ENCODE assay signal across 14 cellular contexts in the genomic region with DNA sequence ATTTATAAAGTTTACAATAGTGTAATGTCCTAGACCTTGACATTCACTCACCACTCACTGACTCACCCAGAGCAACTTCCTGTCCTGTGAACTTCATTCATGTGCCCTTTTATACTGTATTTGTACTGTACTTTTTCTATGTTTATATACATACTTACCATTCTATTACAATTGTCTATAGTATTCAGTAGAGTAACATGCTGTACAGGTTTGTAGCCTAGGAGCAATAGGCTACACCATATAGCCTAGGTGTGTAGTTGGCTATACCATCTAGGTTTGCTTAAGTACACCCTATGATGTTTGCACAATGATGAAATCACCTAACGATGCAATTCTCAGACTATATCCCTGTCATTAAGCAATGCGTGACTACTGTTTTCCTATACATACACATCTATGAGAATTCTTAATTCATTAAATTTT. TPM values are rescaled to one million over a fixed set of nuclear protein-coding genes. Genes with fewer than 3 reads are reported as not detected.
DNase-seq lines count a peak whose midpoint lies in the region; ATAC-seq and TF ChIP-seq lines count a peak whose summit lies in the region.
"Had no signal": no experiment of that assay in that cellular context is flagged by ENCODE, and none has a peak within 500 bp of the region (broad histone marks: within the 10 kb centered on the region; RNA-seq: fewer than 3 reads in every experiment).

No MANE protein-coding gene starts in this region.

- DNase-seq in activated naive CD8-positive, alpha-beta T cell treated with anti-CD3 and anti-CD28 coated beads, Interleukin-2, amount 10 ng/mL, durations not matched to agents 7 days and 5 days = no peak
- DNase-seq in activated naive CD8-positive, alpha-beta T cell treated with anti-CD3 and anti-CD28 coated beads for 36 hours = no peak
- DNase-seq in RKO (ENCODE audit: low spot score) (peak; percentile 58), epithelial cell of esophagus (ENCODE audit: low read depth) (peak; percentile 89), left cardiac atrium (no peak)
- no peak for DNase-seq in stimulated activated naive CD8-positive, alpha-beta T cell treated with anti-CD3 and anti-CD28 coated beads, Interleukin-15, Interleukin-2, amounts not matched to agents 100 U/mL and 50 U/mL, for 24 hours
- DNase-seq: activated CD4-positive, alpha-beta T cell treated with anti-CD3 and anti-CD28 coated beads, Interleukin-2, amount 50 U/mL, for 48 hours; activated naive CD4-positive, alpha-beta T cell treated with anti-CD3 and anti-CD28 coated beads, Interleukin-2, amount 10 ng/mL, durations not matched to agents 7 days and 5 days; GF-D8; NCI-H1694; stimulated activated naive B cell treated with anti-CD40 and anti-IgM and Interleukin-4, amounts not matched to agents 10 μg/mL and 1 μg/mL and 100 μg/mL, for 72 hours; T-helper 17 cell had no signal

- no peaks in the 10 kb centered on the region for H3K4me1 Mint-ChIP-seq in activated naive CD8-positive, alpha-beta T cell treated with anti-CD3 and anti-CD28 coated beads, Interleukin-2, amount 10 ng/mL, durations not matched to agents 7 days and 5 days
- no peaks in the 10 kb centered on the region for H3K4me1 Mint-ChIP-seq in activated naive CD8-positive, alpha-beta T cell treated with anti-CD3 and anti-CD28 coated beads for 36 hours
- H3K4me1 Mint-ChIP-seq: activated naive CD4-positive, alpha-beta T cell treated with anti-CD3 and anti-CD28 coated beads, Interleukin-2, amount 10 ng/mL, durations not matched to agents 7 days and 5 days; stimulated activated naive B cell treated with anti-CD40 and anti-IgM and Interleukin-4, amounts not matched to agents 10 μg/mL and 1 μg/mL and 100 μg/mL, for 72 hours had no signal

- TF ChIP-seq CTCF in epithelial cell of esophagus (IDR thresholded peaks at IDR 0.05; ENCODE audit: insufficient read depth, low read depth, low read length, missing control alignments) = no peak

- peak; percentile 54 for ATAC-seq in activated naive CD8-positive, alpha-beta T cell treated with anti-CD3 and anti-CD28 coated beads, Interleukin-2, amount 10 ng/mL, durations not matched to agents 7 days and 5 days (ENCODE audit: low read depth)
- peak; percentile 72 for ATAC-seq in stimulated activated naive CD8-positive, alpha-beta T cell treated with anti-CD3 and anti-CD28 coated beads, Interleukin-15, Interleukin-2, amounts not matched to agents 100 U/mL and 50 U/mL, for 24 hours
- ATAC-seq in HG03196 (IDR thresholded peaks at IDR 0.05; ENCODE audit: unreplicated experiment) = no peak
- ATAC-seq in left cardiac atrium = no peak
- no peak for ATAC-seq in GM19351 (IDR thresholded peaks at IDR 0.05; ENCODE audit: unreplicated experiment)
- ATAC-seq: stimulated activated naive B cell treated with anti-CD40 and anti-IgM and Interleukin-4, amounts not matched to agents 10 μg/mL and 1 μg/mL and 100 μg/mL, for 72 hours; T-helper 17 cell had no signal

- H3K4me3 Mint-ChIP-seq in activated naive CD8-positive, alpha-beta T cell treated with anti-CD3 and anti-CD28 coated beads, Interleukin-2, amount 10 ng/mL, durations not matched to agents 7 days and 5 days = no peak overlapping the region
- H3K4me3 Mint-ChIP-seq in activated naive CD8-positive, alpha-beta T cell treated with anti-CD3 and anti-CD28 coated beads for 36 hours = no peak overlapping the region
- H3K4me3 Mint-ChIP-seq: activated naive CD4-positive, alpha-beta T cell treated with anti-CD3 and anti-CD28 coated beads, Interleukin-2, amount 10 ng/mL, durations not matched to agents 7 days and 5 days; stimulated activated naive B cell treated with anti-CD40 and anti-IgM and Interleukin-4, amounts not matched to agents 10 μg/mL and 1 μg/mL and 100 μg/mL, for 72 hours; T-helper 17 cell had no signal

- no peak overlapping the region for H3K4me3 ChIP-seq in epithelial cell of esophagus (ENCODE audit: low read length)

- no peaks in the 10 kb centered on the region for H3K27me3 Mint-ChIP-seq in activated naive CD8-positive, alpha-beta T cell treated with anti-CD3 and anti-CD28 coated beads, Interleukin-2, amount 10 ng/mL, durations not matched to agents 7 days and 5 days
- no peaks in the 10 kb centered on the region for H3K27me3 Mint-ChIP-seq in activated naive CD8-positive, alpha-beta T cell treated with anti-CD3 and anti-CD28 coated beads for 36 hours
- H3K27me3 Mint-ChIP-seq: activated naive CD4-positive, alpha-beta T cell treated with anti-CD3 and anti-CD28 coated beads, Interleukin-2, amount 10 ng/mL, durations not matched to agents 7 days and 5 days; stimulated activated naive B cell treated with anti-CD40 and anti-IgM and Interleukin-4, amounts not matched to agents 10 μg/mL and 1 μg/mL and 100 μg/mL, for 72 hours; T-helper 17 cell had no signal

- POLR2A ChIA-PET in activated naive CD8-positive, alpha-beta T cell treated with anti-CD3 and anti-CD28 coated beads, Interleukin-2, amount 10 ng/mL, durations not matched to agents 7 days and 5 days (lab: Charles Lee) = no interaction called here

- H3K36me3 Mint-ChIP-seq in activated naive CD8-positive, alpha-beta T cell treated with anti-CD3 and anti-CD28 coated beads, Interleukin-2, amount 10 ng/mL, durations not matched to agents 7 days and 5 days = peaks cover 13% of the 10 kb centered on the region
- peaks cover 10% of the 10 kb centered on the region for H3K36me3 Mint-ChIP-seq in activated naive CD8-positive, alpha-beta T cell treated with anti-CD3 and anti-CD28 coated beads for 36 hours

- no peak overlapping the region for H3K27ac Mint-ChIP-seq in activated naive CD8-positive, alpha-beta T cell treated with anti-CD3 and anti-CD28 coated beads, Interleukin-2, amount 10 ng/mL, durations not matched to agents 7 days and 5 days
- H3K27ac Mint-ChIP-seq in activated naive CD8-positive, alpha-beta T cell treated with anti-CD3 and anti-CD28 coated beads for 36 hours = no peak overlapping the region
- H3K27ac Mint-ChIP-seq: activated naive CD4-positive, alpha-beta T cell treated with anti-CD3 and anti-CD28 coated beads, Interleukin-2, amount 10 ng/mL, durations not matched to agents 7 days and 5 days; stimulated activated naive B cell treated with anti-CD40 and anti-IgM and Interleukin-4, amounts not matched to agents 10 μg/mL and 1 μg/mL and 100 μg/mL, for 72 hours; T-helper 17 cell had no signal

- H3K9me3 Mint-ChIP-seq in activated naive CD8-positive, alpha-beta T cell treated with anti-CD3 and anti-CD28 coated beads, Interleukin-2, amount 10 ng/mL, durations not matched to agents 7 days and 5 days = no peaks in the 10 kb centered on the region
- no peaks in the 10 kb centered on the region for H3K9me3 Mint-ChIP-seq in activated naive CD8-positive, alpha-beta T cell treated with anti-CD3 and anti-CD28 coated beads for 36 hours
- H3K9me3 Mint-ChIP-seq: activated naive CD4-positive, alpha-beta T cell treated with anti-CD3 and anti-CD28 coated beads, Interleukin-2, amount 10 ng/mL, durations not matched to agents 7 days and 5 days; stimulated activated naive B cell treated with anti-CD40 and anti-IgM and Interleukin-4, amounts not matched to agents 10 μg/mL and 1 μg/mL and 100 μg/mL, for 72 hours had no signal

- intact Hi-C loops in left cardiac atrium (cut with DNase I) = loop anchor here in 1 of 2 donors (5.0 kb wide), 1 partner anchor 32 kb away; no protein-coding TSS in a partner anchor

RNA-seq across cellular contexts. Expression of a gene that starts 17.5 kb away (rescaled TPM):
- total RNA-seq in activated naive CD8-positive, alpha-beta T cell treated with anti-CD3 and anti-CD28 coated beads, Interleukin-2, amount 10 ng/mL, durations not matched to agents 7 days and 5 days = 10 to 100 TPM; 23.4 to 24.2 TPM
- total RNA-seq in activated naive CD8-positive, alpha-beta T cell treated with anti-CD3 and anti-CD28 coated beads for 36 hours = 10 to 100 TPM; 15.3 to 15.9 TPM
- total RNA-seq in left cardiac atrium = 10 to 100 TPM; 16.6 to 25.6 TPM

RNA-seq across cellular contexts. Expression of a gene that starts 37.1 kb away (rescaled TPM):
- total RNA-seq in activated naive CD8-positive, alpha-beta T cell treated with anti-CD3 and anti-CD28 coated beads, Interleukin-2, amount 10 ng/mL, durations not matched to agents 7 days and 5 days = 10 to 100 TPM; 59.9 to 60.6 TPM
- 10 to 100 TPM; 39.6 to 43.1 TPM for total RNA-seq in activated naive CD8-positive, alpha-beta T cell treated with anti-CD3 and anti-CD28 coated beads for 36 hours
- total RNA-seq in left cardiac atrium = 10 to 100 TPM; 32.6 to 47.1 TPM

RNA-seq across cellular contexts. Expression of a gene that starts 42.2 kb away (rescaled TPM):
- total RNA-seq in activated naive CD8-positive, alpha-beta T cell treated with anti-CD3 and anti-CD28 coated beads, Interleukin-2, amount 10 ng/mL, durations not matched to agents 7 days and 5 days = 1 to 10 TPM; 2.1 to 2.4 TPM
- total RNA-seq in activated naive CD8-positive, alpha-beta T cell treated with anti-CD3 and anti-CD28 coated beads for 36 hours = 1 to 10 TPM; 4.4 to 4.5 TPM
- 10 to 100 TPM; 26.9 to 41.9 TPM for total RNA-seq in left cardiac atrium

Comparison
In these comparisons a context has a peak if more than half of its experiments do, and no peak if none do; other contexts are left out.
1. ATAC-seq: peak in activated naive CD8-positive, alpha-beta T cell treated with anti-CD3 and anti-CD28 coated beads, Interleukin-2, amount 10 ng/mL, durations not matched to agents 7 days and 5 days (single experiment) and stimulated activated naive CD8-positive, alpha-beta T cell treated with anti-CD3 and anti-CD28 coated beads, Interleukin-15, Interleukin-2, amounts not matched to agents 100 U/mL and 50 U/mL, for 24 hours (single experiment); none in HG03196 (single experiment), left cardiac atrium (0 of 2) and GM19351 (single experiment).
2. DNase-seq: peak in RKO (single experiment) and epithelial cell of esophagus (single experiment); none in activated naive CD8-positive, alpha-beta T cell treated with anti-CD3 and anti-CD28 coated beads, Interleukin-2, amount 10 ng/mL, durations not matched to agents 7 days and 5 days (single experiment), activated naive CD8-positive, alpha-beta T cell treated with anti-CD3 and anti-CD28 coated beads for 36 hours (single experiment), stimulated activated naive CD8-positive, alpha-beta T cell treated with anti-CD3 and anti-CD28 coated beads, Interleukin-15, Interleukin-2, amounts not matched to agents 100 U/mL and 50 U/mL, for 24 hours (single experiment) and left cardiac atrium (single experiment).
3. RNA of a gene that starts 42.2 kb away (total RNA-seq): 26.9 to 41.9 TPM in left cardiac atrium; 4.4 to 4.5 TPM in activated naive CD8-positive, alpha-beta T cell treated with anti-CD3 and anti-CD28 coated beads for 36 hours and 2.1 to 2.4 TPM in activated naive CD8-positive, alpha-beta T cell treated with anti-CD3 and anti-CD28 coated beads, Interleukin-2, amount 10 ng/mL, durations not matched to agents 7 days and 5 days; every median in the first group is over 4 times any median in the second.